28 cellular contexts compared by ENCODE assay signal in genomic region chr11:135035282-135035681, GRCh38.
"Had no signal": no experiment of that assay in that cellular context is flagged by ENCODE, and none has a peak within 500 bp of the region (broad histone marks: within the 10 kb centered on the region; RNA-seq: fewer than 3 reads in every experiment).

No MANE protein-coding gene starts in this region.

- H3K9me3 Mint-ChIP-seq: type B pancreatic cell had no signal

- H3K4me1 ChIP-seq: stomach, suprapubic skin, testis, thyroid gland, tibial artery, tibial nerve, transverse colon, upper lobe of left lung, upper lobe of right lung, uterus, vagina had no signal

- H3K27me3 ChIP-seq: testis, thyroid gland, tibial nerve, transverse colon, upper lobe of left lung, upper lobe of right lung, uterus, vagina had no signal

- H3K27ac Mint-ChIP-seq: stimulated activated effector memory CD8-positive, alpha-beta T cell treated with anti-CD3 and anti-CD28 coated beads, Interleukin-12 subunit alpha, Interleukin-12 subunit beta, amount 100 ng/mL, for 72 hours; stimulated activated memory B cell treated with anti-CD40 and anti-IgM and Interleukin-4, amounts not matched to agents 10 μg/mL and 1 μg/mL and 100 μg/mL, for 72 hours; stimulated activated naive B cell treated with anti-CD40 and anti-IgM and Interleukin-4, amounts not matched to agents 10 μg/mL and 1 μg/mL and 100 μg/mL, for 72 hours; stimulated activated naive CD8-positive, alpha-beta T cell treated with anti-CD3 and anti-CD28 coated beads, Interleukin-15, amount 100 ng/mL, for 72 hours; stimulated activated naive CD8-positive, alpha-beta T cell treated with anti-CD3 and anti-CD28 coated beads, Interleukin-15, Interleukin-2, amounts not matched to agents 100 ng/mL and 50 ng/mL, for 24 hours; type B pancreatic cell had no signal

- H3K4me1 Mint-ChIP-seq: stimulated activated effector memory CD8-positive, alpha-beta T cell treated with anti-CD3 and anti-CD28 coated beads, Interleukin-12 subunit alpha, Interleukin-12 subunit beta, amount 100 ng/mL, for 72 hours; stimulated activated memory B cell treated with anti-CD40 and anti-IgM and Interleukin-4, amounts not matched to agents 10 μg/mL and 1 μg/mL and 100 μg/mL, for 72 hours; stimulated activated naive B cell treated with anti-CD40 and anti-IgM and Interleukin-4, amounts not matched to agents 10 μg/mL and 1 μg/mL and 100 μg/mL, for 72 hours; stimulated activated naive CD8-positive, alpha-beta T cell treated with anti-CD3 and anti-CD28 coated beads, Interleukin-15, amount 100 ng/mL, for 72 hours had no signal

- H3K4me3 Mint-ChIP-seq: stimulated activated effector memory CD8-positive, alpha-beta T cell treated with anti-CD3 and anti-CD28 coated beads, Interleukin-12 subunit alpha, Interleukin-12 subunit beta, amount 100 ng/mL, for 72 hours; stimulated activated memory B cell treated with anti-CD40 and anti-IgM and Interleukin-4, amounts not matched to agents 10 μg/mL and 1 μg/mL and 100 μg/mL, for 72 hours; stimulated activated naive B cell treated with anti-CD40 and anti-IgM and Interleukin-4, amounts not matched to agents 10 μg/mL and 1 μg/mL and 100 μg/mL, for 72 hours; stimulated activated naive CD8-positive, alpha-beta T cell treated with anti-CD3 and anti-CD28 coated beads, Interleukin-15, amount 100 ng/mL, for 72 hours; stimulated activated naive CD8-positive, alpha-beta T cell treated with anti-CD3 and anti-CD28 coated beads, Interleukin-15, Interleukin-2, amounts not matched to agents 100 ng/mL and 50 ng/mL, for 24 hours; type B pancreatic cell had no signal

- H3K36me3 ChIP-seq: stomach, suprapubic skin, thoracic aorta, thyroid gland, tibial artery, tibial nerve, transverse colon, upper lobe of left lung, upper lobe of right lung, uterus, vagina had no signal

- H3K4me3 ChIP-seq: stomach, suprapubic skin, testis, thoracic aorta, thyroid gland, tibial artery, tibial nerve, transverse colon, upper lobe of left lung, upper lobe of right lung, uterus, vagina had no signal

- H3K9me3 ChIP-seq: stomach, suprapubic skin, testis, thoracic aorta, thyroid gland, tibial artery, tibial nerve, transverse colon, upper lobe of left lung, upper lobe of right lung, uterus, vagina had no signal

- H3K27ac ChIP-seq: stomach, suprapubic skin, testis, thoracic aorta, thyroid gland, tibial artery, tibial nerve, transverse colon, upper lobe of left lung, upper lobe of right lung, uterus, vagina had no signal

- DNase-seq: stimulated activated CD4-positive, alpha-beta T cell treated with anti-CD3 and anti-CD28 coated beads, Interleukin-2, amount 100 ng/mL, for 48 hours; stimulated activated CD4-positive, alpha-beta T cell treated with anti-CD3 and anti-CD28 coated beads, Interleukin-4, amount 100 ng/mL, for 1 hour; stimulated activated CD4-positive, alpha-beta T cell treated with anti-CD3 and anti-CD28 coated beads, Interleukin-4, amount 100 ng/mL, for 24 hours; stimulated activated CD4-positive, alpha-beta T cell treated with anti-CD3 and anti-CD28 coated beads, Interleukin-4, amount 100 ng/mL, for 4 hours; stimulated activated CD8-positive, alpha-beta memory T cell treated with anti-CD3 and anti-CD28 coated beads, Interleukin-4, amount 100 ng/mL, for 48 hours; stimulated activated naive B cell treated with anti-CD40 and anti-IgM and Interleukin-4, amounts not matched to agents 10 μg/mL and 1 μg/mL and 100 μg/mL, for 72 hours; stimulated activated naive CD4-positive, alpha-beta T cell; stimulated activated naive CD4-positive, alpha-beta T cell treated with Interleukin-2 at 50 U/mL for 16 hours; stimulated activated naive CD8-positive, alpha-beta T cell treated with anti-CD3 and anti-CD28 coated beads, Interleukin-15, amount 100 ng/mL, for 72 hours; stimulated activated naive CD8-positive, alpha-beta T cell treated with anti-CD3 and anti-CD28 coated beads, Interleukin-15, Interleukin-2, amounts not matched to agents 100 U/mL and 50 U/mL, for 24 hours; stomach; substantia nigra; testis; thyroid gland; tibial artery; transverse colon; trophoblast cell; upper lobe of left lung; upper lobe of right lung; uterus had no signal

- H3K36me3 Mint-ChIP-seq: stimulated activated effector memory CD8-positive, alpha-beta T cell treated with anti-CD3 and anti-CD28 coated beads, Interleukin-12 subunit alpha, Interleukin-12 subunit beta, amount 100 ng/mL, for 72 hours; stimulated activated memory B cell treated with anti-CD40 and anti-IgM and Interleukin-4, amounts not matched to agents 10 μg/mL and 1 μg/mL and 100 μg/mL, for 72 hours; stimulated activated naive B cell treated with anti-CD40 and anti-IgM and Interleukin-4, amounts not matched to agents 10 μg/mL and 1 μg/mL and 100 μg/mL, for 72 hours; type B pancreatic cell had no signal
